ENCODE assay signal across 8 cellular contexts in genomic region chr4:123102897-123103489, GRCh38.
DNase-seq lines count a peak whose midpoint lies in the region; ATAC-seq and TF ChIP-seq lines count a peak whose summit lies in the region.

No MANE protein-coding gene starts in this region.

- H3K27me3 ChIP-seq in A673 (replicated peaks; ENCODE audit: insufficient read depth, low read depth, low read length, poor library complexity) (no peaks in the 10 kb centered on the region), lung (ENCODE audit: control insufficient read depth, insufficient read depth) (no peaks in the 10 kb centered on the region)

- CTCF ChIA-PET in A673 (lab: Charles Lee), result no interaction called here

- ATAC-seq in HG02678 (IDR thresholded peaks at IDR 0.05; ENCODE audit: unreplicated experiment) (peak; percentile 73), lung (ENCODE audit: insufficient read depth, low FRiP score) (no peak), HG02840 (IDR thresholded peaks at IDR 0.05; ENCODE audit: low FRiP score, unreplicated experiment) (no peak)

- DNase-seq in A673 (ENCODE audit: low spot score), result peak; percentile 69
- DNase-seq in GM12864 (ENCODE audit: low read depth), result no peak
- peak; percentile 44 to 63 for DNase-seq in NCI-H526 (lab: John Stamatoyannopoulos, UW)
- peak; percentile 46 for DNase-seq in dedifferentiated amniotic fluid mesenchymal stem cell (ENCODE audit: extremely low spot score)
- DNase-seq in lung (ENCODE audit: low spot score), result no peak
- no peak for DNase-seq in OCI-M2 (lab: John Stamatoyannopoulos, UW; ENCODE audit: unreplicated experiment)

- H3K4me3 ChIP-seq in A673 (ENCODE audit: low read depth, low read length, poor library complexity, severe bottlenecking) (no peak overlapping the region), GM12864 (ENCODE audit: low read depth, low read length) (no peak overlapping the region), lung (no peak overlapping the region)

- 51 to 53% methylated on average over 3 of the region's 3 CpGs for WGBS in lung, 2 donors

- BruUV-seq in A673 (replicated peaks; lab: Mats Ljungman, UMichigan), result no TSS peak

- TF ChIP-seq CTCF in A673 (conservative IDR thresholded peaks at IDR 0.05; ENCODE audit: low read depth, low read length), result peak; percentile 82
- peak; percentile 64 for TF ChIP-seq CTCF in GM12864 (IDR thresholded peaks at IDR 0.05; ENCODE audit: low read depth, low read length, missing control alignments)
- TF ChIP-seq CTCF in lung (IDR thresholded peaks at IDR 0.05; ENCODE audit: control extremely low read depth, extremely low read depth), result peak; percentile 41

- H3K27ac ChIP-seq in A673 (ENCODE audit: low read depth, low read length, poor library complexity, severe bottlenecking) (no peak overlapping the region), lung (ENCODE audit: low read depth in 1 of 2, low read length in 1 of 2) (no peak overlapping the region)

- intact Hi-C loops in A673 (cut with micrococcal nuclease; ENCODE audit: unreplicated experiment), result loop anchor here (5.0 to 10.0 kb wide), 4 partner anchors 459 to 1159 kb away; no protein-coding TSS in a partner anchor

- H3K36me3 ChIP-seq in A673 (ENCODE audit: insufficient read depth, low read length, poor library complexity, severe bottlenecking) (no peaks in the 10 kb centered on the region), lung (ENCODE audit: control insufficient read depth in 2 of 2, insufficient read depth in 2 of 2, low read length in 2 of 2) (no peaks in the 10 kb centered on the region)

- no peaks in the 10 kb centered on the region for H3K9me3 ChIP-seq in A673 (ENCODE audit: low read depth, low read length, poor library complexity, severe bottlenecking)
- H3K9me3 ChIP-seq in lung (ENCODE audit: control insufficient read depth in 2 of 2, insufficient read depth in 1 of 2, low read length in 1 of 2), result no peaks in the 10 kb centered on the region

- H3K4me1 ChIP-seq in A673 (ENCODE audit: insufficient read depth, low read length, poor library complexity, severe bottlenecking), result peaks cover 18% of the 10 kb centered on the region
- H3K4me1 ChIP-seq in lung (ENCODE audit: control insufficient read depth in 2 of 2, insufficient read depth in 2 of 2, low read length in 2 of 2), result no peaks in the 10 kb centered on the region

- POLR2A ChIA-PET in A673 (lab: Charles Lee; ENCODE audit: low non-redundant PET), result no interaction called here

Comparison
In these comparisons a context has a peak if more than half of its experiments do, and no peak if none do; other contexts are left out.
1. DNase-seq: peak in A673 (single experiment), NCI-H526 (2 of 2) and dedifferentiated amniotic fluid mesenchymal stem cell (single experiment); none in GM12864 (single experiment), lung (single experiment) and OCI-M2 (single experiment).
2. Peak in every context shown above with its lines, with median percentiles within 50 percentile points of each other: CTCF ChIP-seq.